In the genomic region with DNA sequence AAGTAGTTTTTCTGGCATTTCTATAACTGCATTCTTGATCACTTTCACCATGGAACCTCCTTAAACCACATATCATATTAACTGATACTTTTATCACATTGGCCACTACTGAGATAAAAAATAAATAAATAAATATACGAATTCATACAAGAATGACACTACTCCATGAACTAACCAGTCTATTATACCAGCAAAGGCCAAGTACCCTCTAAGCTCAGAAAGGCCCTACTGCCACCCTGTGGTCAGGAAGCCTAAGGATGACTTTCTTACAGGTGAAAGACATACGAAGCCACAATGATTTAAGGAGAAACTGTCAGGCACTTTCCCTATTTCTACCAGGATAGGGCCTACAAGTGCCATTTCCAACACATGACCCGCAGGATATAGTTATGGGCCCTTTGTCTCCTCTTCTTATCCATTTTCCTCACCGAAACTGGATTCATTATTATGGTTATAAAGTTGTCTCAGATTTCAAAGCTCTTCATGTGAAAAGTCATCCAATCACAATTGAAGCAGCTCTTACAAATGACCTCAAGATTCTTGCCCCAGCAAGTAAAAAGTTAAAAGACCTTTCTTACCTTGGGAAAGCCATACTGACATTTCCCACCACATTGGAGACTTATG, we compare ENCODE assay signal across 8 cellular contexts. TPM values are rescaled to one million over a fixed set of nuclear protein-coding genes. Genes with fewer than 3 reads are reported as not detected.
DNase-seq lines count a peak whose midpoint lies in the region; ATAC-seq, FAIRE-seq and TF ChIP-seq lines count a peak whose summit lies in the region.

No MANE protein-coding gene starts in this region.

- peaks cover 15% of the 10 kb centered on the region for H3K36me3 Mint-ChIP-seq in activated naive CD8-positive, alpha-beta T cell treated with anti-CD3 and anti-CD28 coated beads for 36 hours

- peak overlapping the region; percentile 21 to 25 for H3K27ac ChIP-seq in prostate gland

- no peak overlapping the region for H3K4me3 Mint-ChIP-seq in activated naive CD8-positive, alpha-beta T cell treated with anti-CD3 and anti-CD28 coated beads for 36 hours

- H3K27me3 ChIP-seq in prostate gland (replicated peaks; ENCODE audit: insufficient read depth): no peaks in the 10 kb centered on the region

- H3K9me3 ChIP-seq in prostate gland: no peaks in the 10 kb centered on the region

- TF ChIP-seq CTCF in D721Med (IDR thresholded peaks at IDR 0.05; ENCODE audit: insufficient read depth, missing control alignments) (peak; percentile 57), prostate gland (IDR thresholded peaks at IDR 0.05) (peak in 3 of 4 experiments; percentile 40 to 60 (median 58))

- intact Hi-C loops in head of caudate nucleus (cut with DNase I): loop anchor here (5.0 to 10.0 kb wide), 2 partner anchors 117 to 354 kb away; no protein-coding TSS in a partner anchor
- intact Hi-C loops in prostate gland (cut with DNase I): loop anchor here (2.0 kb wide), 1 partner anchor 118 kb away; no protein-coding TSS in a partner anchor

- FAIRE-seq in D721Med (lab: Jason Lieb, UNC) (peak; percentile 85), H54 (lab: Jason Lieb, UNC) (no peak)

- H3K27ac Mint-ChIP-seq in activated naive CD8-positive, alpha-beta T cell treated with anti-CD3 and anti-CD28 coated beads for 36 hours: no peak overlapping the region

- no peak for ATAC-seq in HG03280 (IDR thresholded peaks at IDR 0.05; ENCODE audit: unreplicated experiment)

- TF ChIP-seq POLR2A in prostate gland (IDR thresholded peaks at IDR 0.05) (no peak), H54 (IDR thresholded peaks at IDR 0.05; ENCODE audit: low read depth, low read length) (no peak)

- no peaks in the 10 kb centered on the region for H3K27me3 Mint-ChIP-seq in activated naive CD8-positive, alpha-beta T cell treated with anti-CD3 and anti-CD28 coated beads for 36 hours

- H3K4me1 ChIP-seq in prostate gland (replicated peaks): peaks cover 2% of the 10 kb centered on the region

- no peaks in the 10 kb centered on the region for H3K36me3 ChIP-seq in prostate gland

- DNase-seq in D721Med (ENCODE audit: insufficient read length, low spot score) (no peak), SHP77 treated with DMSO at 0.1 percent for 48 hours (lab: John Stamatoyannopoulos, UW) (peak; percentile 17), head of caudate nucleus (peak; percentile 30 to 88 (median 74)), prostate gland (ENCODE audit: low spot score) (peak; percentile 30), H54 (ENCODE audit: insufficient read length, low spot score) (no peak)
- DNase-seq in Jurkat, Clone E6-1 (ENCODE audit: low read depth, low spot score): peak; percentile 60
- peak; percentile 31 for DNase-seq in activated naive CD8-positive, alpha-beta T cell treated with anti-CD3 and anti-CD28 coated beads for 36 hours

- no peak overlapping the region for H3K4me3 ChIP-seq in Jurkat, Clone E6-1 (ENCODE audit: low read length)
- no peak overlapping the region for H3K4me3 ChIP-seq in prostate gland

- H3K4me1 Mint-ChIP-seq in activated naive CD8-positive, alpha-beta T cell treated with anti-CD3 and anti-CD28 coated beads for 36 hours: peaks cover 3% of the 10 kb centered on the region

- H3K9me3 Mint-ChIP-seq in activated naive CD8-positive, alpha-beta T cell treated with anti-CD3 and anti-CD28 coated beads for 36 hours: no peaks in the 10 kb centered on the region

- 16% methylated on average over 4 of the region's 4 CpGs for WGBS in prostate gland

RNA-seq across cellular contexts. Expression of gene DNAJC8, which starts 23.9 kb away (rescaled TPM):
- polyA plus RNA-seq in Jurkat, Clone E6-1 (2012; ENCODE audit: insufficient read depth, insufficient read length): 203 TPM
- 100 to 1,000 TPM; 109 to 121 TPM for total RNA-seq in activated naive CD8-positive, alpha-beta T cell treated with anti-CD3 and anti-CD28 coated beads for 36 hours
- 10 to 100 TPM; 43.7 to 60.3 TPM for total RNA-seq in prostate gland

RNA-seq across cellular contexts. Expression of gene ATP5IF1, which starts 27.0 kb away (rescaled TPM):
- polyA plus RNA-seq in Jurkat, Clone E6-1 (2012; ENCODE audit: insufficient read depth, insufficient read length): 464 TPM
- total RNA-seq in activated naive CD8-positive, alpha-beta T cell treated with anti-CD3 and anti-CD28 coated beads for 36 hours: 100 to 1,000 TPM; 180 to 197 TPM
- 100 to 1,000 TPM; 171 to 390 TPM for total RNA-seq in prostate gland

RNA-seq across cellular contexts. Expression of gene PTAFR, which starts 32.4 kb away (rescaled TPM):
- 0.27 TPM for polyA plus RNA-seq in Jurkat, Clone E6-1 (2012; ENCODE audit: insufficient read depth, insufficient read length)
- under 1 TPM; 0.22 to 0.29 TPM for total RNA-seq in activated naive CD8-positive, alpha-beta T cell treated with anti-CD3 and anti-CD28 coated beads for 36 hours
- 1 to 10 TPM; 2.3 to 2.5 TPM for total RNA-seq in prostate gland

RNA-seq across cellular contexts. Expression of gene SESN2, which starts 50.4 kb away (rescaled TPM):
- 6.5 TPM for polyA plus RNA-seq in Jurkat, Clone E6-1 (2012; ENCODE audit: insufficient read depth, insufficient read length)
- 10 to 100 TPM; 35.4 to 36.3 TPM for total RNA-seq in activated naive CD8-positive, alpha-beta T cell treated with anti-CD3 and anti-CD28 coated beads for 36 hours
- 10 to 100 TPM; 11.2 to 27.5 TPM for total RNA-seq in prostate gland

Comparison
In these comparisons a context has a peak if more than half of its experiments do, and no peak if none do; other contexts are left out.
1. DNase-seq: peak in Jurkat, Clone E6-1 (single experiment), SHP77 treated with DMSO at 0.1 percent for 48 hours (single experiment), activated naive CD8-positive, alpha-beta T cell treated with anti-CD3 and anti-CD28 coated beads for 36 hours (single experiment), head of caudate nucleus (42 of 42) and prostate gland (single experiment); none in D721Med (single experiment) and H54 (single experiment).